ENCODE assay signal across 24 cellular contexts in genomic region chr1:107433068-107433467, GRCh38.
"Had no signal": no experiment of that assay in that cellular context is flagged by ENCODE, and none has a peak within 500 bp of the region (broad histone marks: within the 10 kb centered on the region; RNA-seq: fewer than 3 reads in every experiment).

No MANE protein-coding gene starts in this region.

- H3K27me3 ChIP-seq: colonic mucosa, esophagus squamous epithelium, gastroesophageal sphincter, hepatocyte had no signal

- H3K27me3 Mint-ChIP-seq: dendritic cell treated with granulocyte-macrophage colony-stimulating factor and Interleukin-4, amounts not matched to agents 40 ng/mL and 50 ng/mL, for 4 days; naive B cell had no signal

- H3K4me3 ChIP-seq: colonic mucosa, esophagus squamous epithelium, gastroesophageal sphincter, heart left ventricle, hepatocyte, left lung, lower lobe of right lung, mucosa of descending colon had no signal

- H3K4me1 Mint-ChIP-seq: mesothelial cell of epicardium had no signal

- H3K4me3 Mint-ChIP-seq: dendritic cell treated with granulocyte-macrophage colony-stimulating factor and Interleukin-4, amounts not matched to agents 40 ng/mL and 50 ng/mL, for 4 days; effector memory CD8-positive, alpha-beta T cell; endodermal cell; mesothelial cell of epicardium; naive thymus-derived CD8-positive, alpha-beta T cell had no signal

- DNase-seq: colonic mucosa; cortex of kidney; effector CD8-positive, alpha-beta T cell; effector memory CD8-positive, alpha-beta T cell; endodermal cell; erythroblast; esophagus squamous epithelium; foreskin fibroblast; heart left ventricle; hypothalamus; left cardiac atrium; left lung; left ventricle myocardium superior; lower lobe of right lung; mesenchymal stem cell; naive B cell; naive thymus-derived CD8-positive, alpha-beta T cell had no signal

- H3K79me2 ChIP-seq: hepatocyte had no signal

- H3K9me3 ChIP-seq: colonic mucosa, esophagus squamous epithelium, gastroesophageal sphincter, heart left ventricle, left lung, lower lobe of right lung, mucosa of descending colon had no signal

- ATAC-seq: effector memory CD8-positive, alpha-beta T cell; esophagus mucosa; gastroesophageal sphincter; heart left ventricle; left cardiac atrium; left lung; left ventricle myocardium superior; lower lobe of right lung; naive thymus-derived CD8-positive, alpha-beta T cell had no signal

- H3K36me3 ChIP-seq: colonic mucosa, esophagus squamous epithelium, gastroesophageal sphincter, heart left ventricle, left lung, lower lobe of right lung had no signal

- H2AFZ ChIP-seq: hepatocyte had no signal

- H3K9me3 Mint-ChIP-seq: dendritic cell treated with granulocyte-macrophage colony-stimulating factor and Interleukin-4, amounts not matched to agents 40 ng/mL and 50 ng/mL, for 4 days; effector memory CD8-positive, alpha-beta T cell; endodermal cell; mesothelial cell of epicardium; naive B cell; naive thymus-derived CD8-positive, alpha-beta T cell had no signal

- H3K4me2 ChIP-seq: hepatocyte had no signal

- H3K4me1 ChIP-seq: colonic mucosa, esophagus squamous epithelium, heart left ventricle, left lung, lower lobe of right lung had no signal

- H3K36me3 Mint-ChIP-seq: mesothelial cell of epicardium; naive B cell; naive thymus-derived CD8-positive, alpha-beta T cell had no signal

- H3K27ac ChIP-seq: colonic mucosa, epithelial cell of prostate, esophagus squamous epithelium, gastroesophageal sphincter, heart left ventricle, hepatocyte, left lung, lower lobe of right lung had no signal

- H3K27ac Mint-ChIP-seq: dendritic cell treated with granulocyte-macrophage colony-stimulating factor and Interleukin-4, amounts not matched to agents 40 ng/mL and 50 ng/mL, for 4 days; effector memory CD8-positive, alpha-beta T cell; endodermal cell; mesothelial cell of epicardium; naive thymus-derived CD8-positive, alpha-beta T cell had no signal
